Comparison of ENCODE assay signal across 14 cellular contexts in genomic region chr11:87473174-87473573, GRCh38.
A peak's percentile ranks its signal among the peaks of the same experiment; 100 is the strongest.
DNase-seq lines count a peak whose midpoint lies in the region; ATAC-seq and TF ChIP-seq lines count a peak whose summit lies in the region.
"Had no signal": no experiment of that assay in that cellular context is flagged by ENCODE, and none has a peak within 500 bp of the region (broad histone marks: within the 10 kb centered on the region; RNA-seq: fewer than 3 reads in every experiment).

No MANE protein-coding gene starts in this region.

- no peak overlapping the region for H3K23ac ChIP-seq in mesendoderm (ENCODE audit: low read length)

- H3K27ac ChIP-seq in dorsolateral prefrontal cortex: peak overlapping the region in 2 of 59 donors; percentile 16 to 31
- H3K27ac ChIP-seq in mesendoderm (ENCODE audit: low read depth, low read length): no peak overlapping the region
- H3K27ac ChIP-seq: pancreas had no signal

- no peak overlapping the region for H3K56ac ChIP-seq in mesendoderm (ENCODE audit: low read length)

- no peaks in the 10 kb centered on the region for H3K79me1 ChIP-seq in mesendoderm (ENCODE audit: low read length)

- peak overlapping the region; percentile 61 for H4K5ac ChIP-seq in mesendoderm (ENCODE audit: low read length)

- H3K79me2 ChIP-seq in mesendoderm (ENCODE audit: control insufficient read depth, insufficient read depth, low read length): no peaks in the 10 kb centered on the region

- H3K4ac ChIP-seq in mesendoderm (ENCODE audit: low read depth, low read length): no peak overlapping the region

- H3K4me3 ChIP-seq in dorsolateral prefrontal cortex: no peak overlapping the region
- no peak overlapping the region for H3K4me3 ChIP-seq in mesendoderm (ENCODE audit: low read length)
- H3K4me3 ChIP-seq: pancreas had no signal

- H3K4me2 ChIP-seq in mesendoderm (ENCODE audit: low read length): no peak overlapping the region

- in situ Hi-C loops in Caki2 (cut with HindIII; ENCODE audit: low pct_unique_long_range_greater_than_20kb, low sequenced_read_pairs): no loop called here

- TF ChIP-seq CTCF in dorsolateral prefrontal cortex (IDR thresholded peaks at IDR 0.05 in 54 of 56, conservative IDR thresholded peaks at IDR 0.05 in 2 of 56; ENCODE audit: low read depth in 1 of 56, partially characterized antibody in 56 of 56): no peak

- no peaks in the 10 kb centered on the region for H3K27me3 ChIP-seq in dorsolateral prefrontal cortex
- no peaks in the 10 kb centered on the region for H3K27me3 ChIP-seq in mesendoderm (ENCODE audit: insufficient read depth, low read length, poor library complexity)
- H3K27me3 ChIP-seq: pancreas had no signal

- no peaks in the 10 kb centered on the region for H3K4me1 ChIP-seq in mesendoderm (ENCODE audit: control insufficient read depth, low read depth, low read length)
- H3K4me1 ChIP-seq: Caco-2, pancreas had no signal

- H3K36me3 ChIP-seq in mesendoderm (ENCODE audit: control insufficient read depth, insufficient read depth, low read length): no peaks in the 10 kb centered on the region
- H3K36me3 ChIP-seq: pancreas had no signal

- H4K8ac ChIP-seq in mesendoderm (ENCODE audit: low read depth, low read length): no peak overlapping the region

- peak; percentile 2 for DNase-seq in Caki2 (ENCODE audit: low read depth)
- DNase-seq in LoVo (ENCODE audit: low spot score): peak; percentile 7
- DNase-seq in dorsolateral prefrontal cortex: peak in 9 of 10 donors; percentile 5 to 74 (median 46)
- DNase-seq in mesendoderm: peak; percentile 69
- no peak for DNase-seq in SKM-1 treated with dmso at 0.1 percent for 144 hours (lab: John Stamatoyannopoulos, UW; ENCODE audit: unreplicated experiment)
- no peak for DNase-seq in foreskin melanocyte
- no peak for DNase-seq in NCI-H1417 (lab: John Stamatoyannopoulos, UW)
- DNase-seq: activated T-cell treated with anti-CD3 and anti-CD28 coated beads, Interleukin-2, amount 50 U/mL, for 72 hours; Caco-2; NCI-H2227 treated with DMSO at 0.1 percent for 48 hours; pancreas; stimulated activated CD4-positive, alpha-beta T cell treated with anti-CD3 and anti-CD28 coated beads, Interleukin-4, amount 100 ng/mL, for 1 hour; stimulated activated naive CD4-positive, alpha-beta T cell treated with Interleukin-2 at 50 U/mL for 16 hours had no signal

- H3K18ac ChIP-seq in mesendoderm (ENCODE audit: low read length): no peak overlapping the region

- H3K9ac ChIP-seq in mesendoderm (ENCODE audit: low read length): no peak overlapping the region

- H2BK15ac ChIP-seq in mesendoderm (replicated peaks; ENCODE audit: low read depth): no peak overlapping the region

- intact Hi-C loops in dorsolateral prefrontal cortex (cut with DNase I): no loop called here

- no peak overlapping the region for H2AK5ac ChIP-seq in mesendoderm (ENCODE audit: low read length)

- H2BK5ac ChIP-seq in mesendoderm (ENCODE audit: low read length): no peak overlapping the region

- no peak overlapping the region for H2BK120ac ChIP-seq in mesendoderm (ENCODE audit: low read depth, low read length)

- no peak for ATAC-seq in GM21423 (IDR thresholded peaks at IDR 0.05; ENCODE audit: unreplicated experiment)
- ATAC-seq: activated T-cell treated with anti-CD3 and anti-CD28 coated beads, Interleukin-2, amount 50 U/mL, for 72 hours; pancreas had no signal

- WGBS in mesendoderm (ENCODE audit: extremely low coverage, insufficient coverage, low lambda C conversion rate): no CpG with 5 or more reads among the region's 1 CpG

Comparison
In these comparisons a context has a peak if more than half of its experiments do, and no peak if none do; other contexts are left out.
1. DNase-seq: peak in Caki2 (single experiment), LoVo (single experiment), dorsolateral prefrontal cortex (9 of 10) and mesendoderm (single experiment); none in SKM-1 treated with dmso at 0.1 percent for 144 hours (single experiment), foreskin melanocyte (single experiment) and NCI-H1417 (0 of 3).